In genomic region chr12:11513288-11513687, GRCh38 we compare ENCODE assay signal across 15 cellular contexts.
A peak's percentile ranks its signal among the peaks of the same experiment; 100 is the strongest.
DNase-seq lines count a peak whose midpoint lies in the region; TF ChIP-seq lines count a peak whose summit lies in the region.
"Had no signal": no experiment of that assay in that cellular context is flagged by ENCODE, and none has a peak within 500 bp of the region (broad histone marks: within the 10 kb centered on the region; RNA-seq: fewer than 3 reads in every experiment).

No MANE protein-coding gene starts in this region.

- TF ChIP-seq CTCF in BE2C (IDR thresholded peaks at IDR 0.05; ENCODE audit: low read depth, low read length), result peak; percentile 49
- peak; percentile 10 for TF ChIP-seq CTCF in fibroblast of pulmonary artery (IDR thresholded peaks at IDR 0.05; ENCODE audit: low read length, missing control alignments)
- no peak for TF ChIP-seq CTCF in GM10266 (IDR thresholded peaks at IDR 0.05; ENCODE audit: control insufficient read depth, insufficient read depth, low read depth, missing control alignments)

- no peaks in the 10 kb centered on the region for H3K36me3 ChIP-seq in BE2C
- H3K36me3 ChIP-seq: upper lobe of left lung had no signal

- no peaks in the 10 kb centered on the region for H3K4me1 ChIP-seq in BE2C
- H3K4me1 ChIP-seq: upper lobe of left lung had no signal

- DNase-seq in BE2C (peak; percentile 47), HEK293T (ENCODE audit: extremely low spot score) (peak; percentile 19), SK-N-DZ (ENCODE audit: low spot score) (peak; percentile 23), fibroblast of pulmonary artery (ENCODE audit: low read depth) (peak; percentile 11), GM10266 (ENCODE audit: extremely low spot score) (no peak), erythroblast (lab: John Stamatoyannopoulos, UW) (no peak), EL (no peak)
- no peak for DNase-seq in activated CD8-positive, alpha-beta memory T cell treated with anti-CD3 and anti-CD28 coated beads, Interleukin-2, amount 50 U/mL, for 4 hours
- DNase-seq: activated T-cell treated with anti-CD3 and anti-CD28 coated beads for 4 hours, aorta, naive B cell, NCI-H1436 treated with DMSO at 0.1 percent for 48 hours, PC-9, small intestine, upper lobe of left lung had no signal

- no peak overlapping the region for H3K4me3 ChIP-seq in BE2C (ENCODE audit: low read depth, low read length)
- H3K4me3 ChIP-seq in fibroblast of pulmonary artery (replicated peaks; ENCODE audit: low read depth, low read length), result no peak overlapping the region
- H3K4me3 ChIP-seq: PC-9, upper lobe of left lung had no signal

- no peak for TF ChIP-seq POLR2A in erythroblast (IDR thresholded peaks at IDR 0.05; ENCODE audit: low read length)

- H3K27me3 ChIP-seq in BE2C, result peaks cover 22% of the 10 kb centered on the region
- H3K27me3 ChIP-seq: upper lobe of left lung had no signal

- CTCF ChIA-PET in HEK293T (lab: Yijun Ruan, JAX), result interaction anchor here (0.8 kb wide), 1 partner anchor 284 kb away, joined by 3 read pairs; no protein-coding TSS in a partner anchor

- H3K9me3 ChIP-seq in BE2C, result no peaks in the 10 kb centered on the region
- H3K9me3 ChIP-seq: upper lobe of left lung had no signal

- POLR2A ChIA-PET in HEK293T (lab: Yijun Ruan, JAX), result no interaction called here

TF ChIP-seq in HEK293T, 16 proteins besides CTCF, POLR2A, EP300 and RAD21:
- TF ChIP-seq PKNOX1 (IDR thresholded peaks at IDR 0.05), result no peak
- no peak for TF ChIP-seq FOXK2 (IDR thresholded peaks at IDR 0.05)
- TF ChIP-seq HDGF (IDR thresholded peaks at IDR 0.05; ENCODE audit: borderline replicate concordance), result no peak
- no peak for TF ChIP-seq NFRKB (IDR thresholded peaks at IDR 0.05)
- TF ChIP-seq FOXA1 (IDR thresholded peaks at IDR 0.05), result no peak

Comparison
In these comparisons a context has a peak if more than half of its experiments do, and no peak if none do; other contexts are left out.
1. DNase-seq: peak in BE2C (single experiment), HEK293T (single experiment), SK-N-DZ (single experiment) and fibroblast of pulmonary artery (single experiment); none in GM10266 (single experiment), erythroblast (0 of 2), EL (single experiment) and activated CD8-positive, alpha-beta memory T cell treated with anti-CD3 and anti-CD28 coated beads, Interleukin-2, amount 50 U/mL, for 4 hours (single experiment).